9 cellular contexts compared by ENCODE assay signal in the genomic region with DNA sequence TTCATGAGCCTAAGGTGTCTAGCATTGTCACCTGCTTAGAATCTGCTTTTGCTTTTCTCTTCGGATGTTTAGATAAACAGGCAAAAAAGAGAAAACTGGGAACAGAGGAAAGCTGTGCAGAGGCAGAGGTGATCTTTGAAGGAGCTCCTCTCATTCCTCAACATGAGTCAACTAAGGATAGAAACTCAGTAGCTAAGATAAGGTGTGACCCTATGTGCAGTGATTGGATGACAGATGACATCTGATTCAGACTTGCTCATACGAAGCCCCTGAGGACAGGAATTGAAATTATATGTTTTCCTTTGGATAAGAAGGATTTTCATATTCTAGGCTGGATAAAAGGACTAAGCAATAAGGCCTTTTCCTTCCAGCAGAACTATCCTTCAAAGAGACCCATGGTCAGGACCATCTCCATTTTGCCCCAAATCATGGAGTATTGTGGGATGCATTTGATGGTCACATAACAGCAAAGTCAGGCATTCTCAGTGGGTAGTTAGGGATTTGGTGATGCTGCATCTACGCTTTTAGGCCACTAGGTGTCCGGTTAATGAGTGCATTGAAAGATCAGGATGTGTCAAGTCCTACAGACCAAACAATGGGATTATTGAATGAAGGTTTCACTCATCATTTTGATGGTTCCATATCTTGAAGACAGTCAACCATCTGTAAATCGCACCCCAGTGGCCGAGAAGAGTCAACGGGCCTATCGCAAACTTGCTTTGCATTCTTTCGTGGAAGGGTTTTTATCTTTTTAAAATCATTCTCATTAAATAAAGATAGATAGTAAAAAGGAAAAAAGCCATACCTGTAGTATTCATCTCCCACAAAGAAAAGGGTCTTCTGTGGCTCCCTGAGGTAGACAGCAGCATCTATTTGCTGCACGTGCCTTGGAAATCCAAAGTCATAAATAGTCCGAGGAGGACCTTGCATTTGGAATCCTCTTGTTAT. TPM values are rescaled to one million over a fixed set of nuclear protein-coding genes. Genes with fewer than 3 reads are reported as not detected.
DNase-seq lines count a peak whose midpoint lies in the region; ATAC-seq and TF ChIP-seq lines count a peak whose summit lies in the region.
"Had no signal": no experiment of that assay in that cellular context is flagged by ENCODE, and none has a peak within 500 bp of the region (broad histone marks: within the 10 kb centered on the region; RNA-seq: fewer than 3 reads in every experiment).

No MANE protein-coding gene starts in this region.

- H3K36me3 Mint-ChIP-seq in CD14-positive monocyte (no peaks in the 10 kb centered on the region), GM23338 (ENCODE audit: low read depth) (no peaks in the 10 kb centered on the region)
- no peaks in the 10 kb centered on the region for H3K36me3 Mint-ChIP-seq in activated CD4-positive, alpha-beta T cell treated with anti-CD3 and anti-CD28 coated beads, Interleukin-2, amount 10 ng/mL, durations not matched to agents 24 days and 14 days (ENCODE audit: low read depth)

- no peak overlapping the region for H3K27ac Mint-ChIP-seq in CD14-positive monocyte
- no peak overlapping the region for H3K27ac Mint-ChIP-seq in GM23338
- H3K27ac Mint-ChIP-seq in activated CD4-positive, alpha-beta T cell treated with anti-CD3 and anti-CD28 coated beads, Interleukin-2, amount 10 ng/mL, durations not matched to agents 24 days and 14 days, result no peak overlapping the region

- no peaks in the 10 kb centered on the region for H3K36me3 ChIP-seq in GM23338 (ENCODE audit: insufficient read depth)
- no peaks in the 10 kb centered on the region for H3K36me3 ChIP-seq in RWPE2 (ENCODE audit: low read depth)

- H3K4me3 ChIP-seq in GM23338 (no peak overlapping the region), RWPE2 (ENCODE audit: severe bottlenecking) (no peak overlapping the region), dorsolateral prefrontal cortex (no peak overlapping the region)

- H3K79me2 ChIP-seq in GM23338 (replicated peaks; ENCODE audit: insufficient read depth), result no peaks in the 10 kb centered on the region

- H3K4me1 Mint-ChIP-seq in CD14-positive monocyte, result peaks cover 16% of the 10 kb centered on the region
- no peaks in the 10 kb centered on the region; the same call in 1 of the 3 replicates for H3K4me1 Mint-ChIP-seq in GM23338
- H3K4me1 Mint-ChIP-seq in activated CD4-positive, alpha-beta T cell treated with anti-CD3 and anti-CD28 coated beads, Interleukin-2, amount 10 ng/mL, durations not matched to agents 24 days and 14 days, result peaks cover 27% of the 10 kb centered on the region

- H3K9me3 Mint-ChIP-seq in CD14-positive monocyte, result no peaks in the 10 kb centered on the region
- H3K9me3 Mint-ChIP-seq in GM23338, result no peaks in the 10 kb centered on the region
- H3K9me3 Mint-ChIP-seq in activated CD4-positive, alpha-beta T cell treated with anti-CD3 and anti-CD28 coated beads, Interleukin-2, amount 10 ng/mL, durations not matched to agents 24 days and 14 days, result peaks cover 7% of the 10 kb centered on the region

- no peak overlapping the region for H3K27ac ChIP-seq in GM23338 (ENCODE audit: low read depth)
- H3K27ac ChIP-seq in RWPE2 (ENCODE audit: poor library complexity, severe bottlenecking), result no peak overlapping the region
- H3K27ac ChIP-seq in dorsolateral prefrontal cortex, result no peak overlapping the region

- H3K4me2 ChIP-seq in GM23338, result no peak overlapping the region

- H3K9me3 ChIP-seq in RWPE2 (ENCODE audit: severe bottlenecking), result no peaks in the 10 kb centered on the region

- intact Hi-C loops in CD14-positive monocyte (cut with micrococcal nuclease) (no loop called here), dorsolateral prefrontal cortex (cut with DNase I) (no loop called here)
- intact Hi-C loops in activated CD4-positive, alpha-beta T cell treated with anti-CD3 and anti-CD28 coated beads, Interleukin-2, amount 10 ng/mL, durations not matched to agents 24 days and 14 days (cut with micrococcal nuclease), result no loop called here

- no peaks in the 10 kb centered on the region; the same call in 1 of the 2 replicates for H3K4me1 ChIP-seq in GM23338 (ENCODE audit: insufficient read depth)
- H3K4me1 ChIP-seq in RWPE2 (ENCODE audit: insufficient read depth, poor library complexity, severe bottlenecking), result no peaks in the 10 kb centered on the region

- H2AFZ ChIP-seq in GM23338, result no peak overlapping the region

- no peaks in the 10 kb centered on the region for H3F3A ChIP-seq in GM23338 (replicated peaks; ENCODE audit: low read depth)

- TF ChIP-seq CTCF in CD14-positive monocyte (IDR thresholded peaks at IDR 0.05) (peak; percentile 61), GM23338 (conservative IDR thresholded peaks at IDR 0.05; ENCODE audit: low read depth in 2 of 2) (peak; percentile 64 to 70), RWPE2 (IDR thresholded peaks at IDR 0.05; ENCODE audit: poor library complexity, severe bottlenecking) (peak; percentile 73), dorsolateral prefrontal cortex (IDR thresholded peaks at IDR 0.05 in 54 of 56, conservative IDR thresholded peaks at IDR 0.05 in 2 of 56; ENCODE audit: low read depth in 1 of 56, partially characterized antibody in 56 of 56) (peak in 27 of 56 donors; percentile 4 to 39 (median 21))

- ATAC-seq in GM23338 (peak; percentile 84), RWPE2 (ENCODE audit: low read depth) (0 out of 3 replicates have a peak, but pooled peaks have one; percentile 58), HG03139 (IDR thresholded peaks at IDR 0.05; ENCODE audit: unreplicated experiment) (no peak)

- H4K20me1 ChIP-seq in GM23338 (replicated peaks; ENCODE audit: insufficient read depth), result no peaks in the 10 kb centered on the region

- H3K27me3 ChIP-seq in GM23338 (ENCODE audit: insufficient read depth) (no peaks in the 10 kb centered on the region), RWPE2 (ENCODE audit: insufficient read depth, poor library complexity, severe bottlenecking) (no peaks in the 10 kb centered on the region), dorsolateral prefrontal cortex (no peaks in the 10 kb centered on the region)

- H3K27me3 Mint-ChIP-seq in CD14-positive monocyte (ENCODE audit: low read depth in 3 of 3), result peaks cover 0 to 2% (median 0%) of the 10 kb centered on the region in 3 donors
- no peaks in the 10 kb centered on the region for H3K27me3 Mint-ChIP-seq in GM23338 (ENCODE audit: insufficient read depth, low read depth, poor library complexity)
- no peaks in the 10 kb centered on the region for H3K27me3 Mint-ChIP-seq in activated CD4-positive, alpha-beta T cell treated with anti-CD3 and anti-CD28 coated beads, Interleukin-2, amount 10 ng/mL, durations not matched to agents 24 days and 14 days

- H3K9me2 ChIP-seq in GM23338 (ENCODE audit: insufficient read depth), result no peaks in the 10 kb centered on the region; the same call in 1 of the 2 replicates

- H3K4me3 Mint-ChIP-seq in CD14-positive monocyte (no peak overlapping the region), GM23338 (no peak overlapping the region)
- H3K4me3 Mint-ChIP-seq in activated CD4-positive, alpha-beta T cell treated with anti-CD3 and anti-CD28 coated beads, Interleukin-2, amount 10 ng/mL, durations not matched to agents 24 days and 14 days, result no peak overlapping the region

- no peak for DNase-seq in CD14-positive monocyte (ENCODE audit: low spot score)
- peak; percentile 72 for DNase-seq in GM23338 (ENCODE audit: low spot score)
- no peak for DNase-seq in RWPE2 (ENCODE audit: low spot score)
- DNase-seq in iPS-NIHi11 (ENCODE audit: low spot score), result peak; percentile 53
- DNase-seq in activated CD4-positive, alpha-beta T cell treated with anti-CD3 and anti-CD28 coated beads, Interleukin-2, amount 10 ng/mL, durations not matched to agents 24 days and 14 days, result no peak
- no peak for DNase-seq in dorsolateral prefrontal cortex
- no peak for DNase-seq in NK-92 (lab: John Stamatoyannopoulos, UW; ENCODE audit: unreplicated experiment)
- DNase-seq: activated naive CD4-positive, alpha-beta T cell treated with anti-CD3 and anti-CD28 coated beads, Interleukin-2, amount 50 U/mL, for 16 hours had no signal

TF ChIP-seq in GM23338, 12 proteins besides CTCF, POLR2A, EP300 and RAD21 (continues in another document):
- TF ChIP-seq EZH2 (IDR thresholded peaks at IDR 0.05; ENCODE audit: low read depth, unreplicated experiment) (no peak), JUNB (IDR thresholded peaks at IDR 0.05; ENCODE audit: unreplicated experiment) (no peak), EZH2phosphoT487 (IDR thresholded peaks at IDR 0.05; ENCODE audit: unreplicated experiment) (no peak), POLR2AphosphoS5 (IDR thresholded peaks at IDR 0.05; ENCODE audit: low read depth) (no peak), CREB1 (CRISPR knock-in tag; IDR thresholded peaks at IDR 0.05; ENCODE audit: low read depth) (no peak), NANOG (IDR thresholded peaks at IDR 0.05; ENCODE audit: borderline replicate concordance) (no peak)
- TF ChIP-seq, protein P1, sequence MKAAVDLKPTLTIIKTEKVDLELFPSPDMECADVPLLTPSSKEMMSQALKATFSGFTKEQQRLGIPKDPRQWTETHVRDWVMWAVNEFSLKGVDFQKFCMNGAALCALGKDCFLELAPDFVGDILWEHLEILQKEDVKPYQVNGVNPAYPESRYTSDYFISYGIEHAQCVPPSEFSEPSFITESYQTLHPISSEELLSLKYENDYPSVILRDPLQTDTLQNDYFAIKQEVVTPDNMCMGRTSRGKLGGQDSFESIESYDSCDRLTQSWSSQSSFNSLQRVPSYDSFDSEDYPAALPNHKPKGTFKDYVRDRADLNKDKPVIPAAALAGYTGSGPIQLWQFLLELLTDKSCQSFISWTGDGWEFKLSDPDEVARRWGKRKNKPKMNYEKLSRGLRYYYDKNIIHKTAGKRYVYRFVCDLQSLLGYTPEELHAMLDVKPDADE (IDR thresholded peaks at IDR 0.05), result no peak

RNA-seq across cellular contexts. Expression of gene MMP20, which starts 32.2 kb away (rescaled TPM):
- polyA plus RNA-seq in CD14-positive monocyte (not detected), GM23338 (2016; fragmentation: Nextera tagmentation; extraction: Ambion mirVana) (not detected in 2 replicates)
- total RNA-seq in GM23338 (2014; rRNA removed; shearing (Covaris generic)), result not detected in 2 replicates
- total RNA-seq in activated CD4-positive, alpha-beta T cell treated with anti-CD3 and anti-CD28 coated beads, Interleukin-2, amount 10 ng/mL, durations not matched to agents 24 days and 14 days, result not detected in 2 replicates
- total RNA-seq in dorsolateral prefrontal cortex, result not detected

Comparison
In these comparisons a context has a peak if more than half of its experiments do, and no peak if none do; other contexts are left out.
1. DNase-seq: peak in GM23338 (single experiment) and iPS-NIHi11 (single experiment); none in CD14-positive monocyte (single experiment), RWPE2 (single experiment), activated CD4-positive, alpha-beta T cell treated with anti-CD3 and anti-CD28 coated beads, Interleukin-2, amount 10 ng/mL, durations not matched to agents 24 days and 14 days (single experiment), dorsolateral prefrontal cortex (0 of 10) and NK-92 (single experiment).